1 cellular context compared by ENCODE assay signal in the genomic region with DNA sequence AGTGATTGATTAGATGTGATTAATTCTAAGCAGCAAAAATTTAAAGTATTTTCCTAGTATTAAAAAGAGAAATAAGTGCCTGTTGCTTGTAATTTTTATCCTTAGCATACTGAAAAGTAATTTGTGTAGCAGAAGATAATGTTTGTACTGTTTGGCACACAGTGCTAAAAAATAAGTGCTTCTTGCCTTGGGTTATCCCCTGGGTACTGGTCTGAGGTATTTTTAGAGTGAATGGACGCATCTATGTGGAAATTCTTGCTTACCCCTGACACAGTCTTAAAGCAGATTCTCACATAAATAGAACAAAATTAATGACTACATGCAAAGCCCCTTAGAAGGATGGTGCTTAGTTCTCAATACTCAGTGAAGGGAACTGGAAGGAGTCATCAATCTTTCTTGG.
TF ChIP-seq lines count a peak whose summit lies in the region.

No MANE protein-coding gene starts in this region.

TF ChIP-seq in K562, 482 proteins besides CTCF, POLR2A, EP300 and RAD21 (continued from another document):
- TF ChIP-seq, protein P1, sequence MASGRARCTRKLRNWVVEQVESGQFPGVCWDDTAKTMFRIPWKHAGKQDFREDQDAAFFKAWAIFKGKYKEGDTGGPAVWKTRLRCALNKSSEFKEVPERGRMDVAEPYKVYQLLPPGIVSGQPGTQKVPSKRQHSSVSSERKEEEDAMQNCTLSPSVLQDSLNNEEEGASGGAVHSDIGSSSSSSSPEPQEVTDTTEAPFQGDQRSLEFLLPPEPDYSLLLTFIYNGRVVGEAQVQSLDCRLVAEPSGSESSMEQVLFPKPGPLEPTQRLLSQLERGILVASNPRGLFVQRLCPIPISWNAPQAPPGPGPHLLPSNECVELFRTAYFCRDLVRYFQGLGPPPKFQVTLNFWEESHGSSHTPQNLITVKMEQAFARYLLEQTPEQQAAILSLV (tag; IDR thresholded peaks at IDR 0.05), result no peak
- TF ChIP-seq CEBPB (tag; IDR thresholded peaks at IDR 0.05), result no peak
- no peak for TF ChIP-seq SRSF9 (IDR thresholded peaks at IDR 0.05; ENCODE audit: borderline replicate concordance, low read depth, low read length)
- TF ChIP-seq, protein P2, sequence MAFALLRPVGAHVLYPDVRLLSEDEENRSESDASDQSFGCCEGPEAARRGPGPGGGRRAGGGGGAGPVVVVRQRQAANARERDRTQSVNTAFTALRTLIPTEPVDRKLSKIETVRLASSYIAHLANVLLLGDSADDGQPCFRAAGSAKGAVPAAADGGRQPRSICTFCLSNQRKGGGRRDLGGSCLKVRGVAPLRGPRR (CRISPR knock-in tag; IDR thresholded peaks at IDR 0.05), result no peak
- TF ChIP-seq TAF7 (tag; IDR thresholded peaks at IDR 0.05), result no peak
- TF ChIP-seq, protein P3, sequence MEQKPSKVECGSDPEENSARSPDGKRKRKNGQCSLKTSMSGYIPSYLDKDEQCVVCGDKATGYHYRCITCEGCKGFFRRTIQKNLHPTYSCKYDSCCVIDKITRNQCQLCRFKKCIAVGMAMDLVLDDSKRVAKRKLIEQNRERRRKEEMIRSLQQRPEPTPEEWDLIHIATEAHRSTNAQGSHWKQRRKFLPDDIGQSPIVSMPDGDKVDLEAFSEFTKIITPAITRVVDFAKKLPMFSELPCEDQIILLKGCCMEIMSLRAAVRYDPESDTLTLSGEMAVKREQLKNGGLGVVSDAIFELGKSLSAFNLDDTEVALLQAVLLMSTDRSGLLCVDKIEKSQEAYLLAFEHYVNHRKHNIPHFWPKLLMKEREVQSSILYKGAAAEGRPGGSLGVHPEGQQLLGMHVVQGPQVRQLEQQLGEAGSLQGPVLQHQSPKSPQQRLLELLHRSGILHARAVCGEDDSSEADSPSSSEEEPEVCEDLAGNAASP (IDR thresholded peaks at IDR 0.05), result no peak
- no peak for TF ChIP-seq OTX1 (CRISPR knock-in tag; IDR thresholded peaks at IDR 0.05)
- no peak for TF ChIP-seq FOXJ3 (CRISPR knock-in tag; IDR thresholded peaks at IDR 0.05)
- TF ChIP-seq ETV6 (IDR thresholded peaks at IDR 0.05; ENCODE audit: borderline replicate concordance in 1 of 2, low read depth in 2 of 2, low read length in 1 of 2), result no peak
- no peak for TF ChIP-seq ETV6 (CRISPR knock-in tag; IDR thresholded peaks at IDR 0.05; ENCODE audit: borderline replicate concordance)
- TF ChIP-seq ZNF589 (CRISPR knock-in tag; IDR thresholded peaks at IDR 0.05; ENCODE audit: low read depth), result no peak
- TF ChIP-seq ZNF778 (CRISPR knock-in tag; IDR thresholded peaks at IDR 0.05), result no peak
- no peak for TF ChIP-seq ZNF830 (CRISPR knock-in tag; IDR thresholded peaks at IDR 0.05)
- TF ChIP-seq ZNF121 (CRISPR knock-in tag; conservative IDR thresholded peaks at IDR 0.05), result no peak
- TF ChIP-seq MAFF (IDR thresholded peaks at IDR 0.05; ENCODE audit: low read length), result no peak
- no peak for TF ChIP-seq HOXB6 (CRISPR knock-in tag; IDR thresholded peaks at IDR 0.05; ENCODE audit: borderline replicate concordance)
- TF ChIP-seq POLR2G (IDR thresholded peaks at IDR 0.05; ENCODE audit: low read depth, low read length), result no peak
- TF ChIP-seq RUNX1 (IDR thresholded peaks at IDR 0.05; ENCODE audit: low read depth), result no peak
- no peak for TF ChIP-seq MCM5 (IDR thresholded peaks at IDR 0.05; ENCODE audit: low read depth)
